Comparison of ENCODE assay signal across 10 cellular contexts in genomic region chr22:27670701-27671412, GRCh38.
DNase-seq lines count a peak whose midpoint lies in the region; ATAC-seq, FAIRE-seq and TF ChIP-seq lines count a peak whose summit lies in the region.
"Had no signal": no experiment of that assay in that cellular context is flagged by ENCODE, and none has a peak within 500 bp of the region (broad histone marks: within the 10 kb centered on the region; RNA-seq: fewer than 3 reads in every experiment).

No MANE protein-coding gene starts in this region.

- no peak overlapping the region for H3K4me3 Mint-ChIP-seq in activated naive CD4-positive, alpha-beta T cell treated with anti-CD3 and anti-CD28 coated beads, Interleukin-2, amount 10 ng/mL, durations not matched to agents 7 days and 5 days

- no peaks in the 10 kb centered on the region for H3K9me3 ChIP-seq in endothelial cell of umbilical vein (replicated peaks; ENCODE audit: control insufficient read depth, insufficient read depth, low read length)

- H3K9ac ChIP-seq in endothelial cell of umbilical vein (replicated peaks; ENCODE audit: extremely low read depth, insufficient read depth, low read length) (peak overlapping the region; percentile 14), mesendoderm (ENCODE audit: low read length) (peak overlapping the region; percentile 59)

- peak overlapping the region; percentile 19 for H2BK120ac ChIP-seq in mesendoderm (ENCODE audit: low read depth, low read length)

- peak overlapping the region; percentile 60 for H4K8ac ChIP-seq in mesendoderm (ENCODE audit: low read depth, low read length)

- H4K20me1 ChIP-seq in endothelial cell of umbilical vein (replicated peaks; ENCODE audit: control insufficient read depth, extremely low read depth, insufficient read depth, low read length): no peaks in the 10 kb centered on the region

- H2BK15ac ChIP-seq in mesendoderm (replicated peaks; ENCODE audit: low read depth): no peak overlapping the region

- no peaks in the 10 kb centered on the region for H3K4me1 Mint-ChIP-seq in activated naive CD4-positive, alpha-beta T cell treated with anti-CD3 and anti-CD28 coated beads, Interleukin-2, amount 10 ng/mL, durations not matched to agents 7 days and 5 days

- no TSS peak for BruUV-seq in endothelial cell of umbilical vein (replicated peaks; lab: Mats Ljungman, UMichigan)

- no peak overlapping the region for H3K4me2 ChIP-seq in endothelial cell of umbilical vein (ENCODE audit: insufficient read depth, low read length)
- H3K4me2 ChIP-seq in mesendoderm (ENCODE audit: low read length): no peak overlapping the region

- H3K27me3 ChIP-seq in ACC112 (ENCODE audit: insufficient read depth, low read length) (no peaks in the 10 kb centered on the region), endothelial cell of umbilical vein (ENCODE audit: control insufficient read depth in 2 of 2, insufficient read depth in 2 of 2, low read length in 2 of 2) (peaks cover 0 to 2% of the 10 kb centered on the region in 2 experiments), mesendoderm (ENCODE audit: insufficient read depth, low read length, poor library complexity) (no peaks in the 10 kb centered on the region)
- H3K27me3 ChIP-seq: MG63 had no signal

- TF ChIP-seq CTCF in endothelial cell of umbilical vein (IDR thresholded peaks at IDR 0.05; ENCODE audit: extremely low read depth in 1 of 2, insufficient read depth in 1 of 2, low read depth in 1 of 2, low read length in 2 of 2): no peak

- H2BK5ac ChIP-seq in mesendoderm (ENCODE audit: low read length): peak overlapping the region; percentile 93

- peaks cover 18% of the 10 kb centered on the region for H3K27me3 Mint-ChIP-seq in activated naive CD4-positive, alpha-beta T cell treated with anti-CD3 and anti-CD28 coated beads, Interleukin-2, amount 10 ng/mL, durations not matched to agents 7 days and 5 days

- H3K36me3 ChIP-seq in ACC112 (ENCODE audit: insufficient read depth, low read length) (no peaks in the 10 kb centered on the region), endothelial cell of umbilical vein (ENCODE audit: control insufficient read depth in 2 of 2, extremely low read depth in 1 of 2, insufficient read depth in 2 of 2, low read length in 2 of 2) (no peaks in the 10 kb centered on the region), mesendoderm (ENCODE audit: control insufficient read depth, insufficient read depth, low read length) (no peaks in the 10 kb centered on the region)
- H3K36me3 ChIP-seq: MG63 had no signal

- H3K27ac Mint-ChIP-seq in activated naive CD4-positive, alpha-beta T cell treated with anti-CD3 and anti-CD28 coated beads, Interleukin-2, amount 10 ng/mL, durations not matched to agents 7 days and 5 days: no peak overlapping the region

- DNase-seq in LoVo (ENCODE audit: low spot score) (peak; percentile 9), endothelial cell of umbilical vein (ENCODE audit: low read depth, low spot score) (peak; percentile 13), mesendoderm (peak; percentile 98)
- no peak for DNase-seq in activated CD8-positive, alpha-beta memory T cell treated with anti-CD3 and anti-CD28 coated beads, Interleukin-2, amount 50 U/mL, for 4 hours
- no peak for DNase-seq in activated naive CD4-positive, alpha-beta T cell treated with anti-CD3 and anti-CD28 coated beads, Interleukin-2, amount 10 ng/mL, durations not matched to agents 7 days and 5 days
- DNase-seq: SHP77 treated with DMSO at 0.1 percent for 48 hours had no signal

- no peaks in the 10 kb centered on the region for H3K79me2 ChIP-seq in ACC112 (ENCODE audit: control insufficient read depth, insufficient read depth, low read length, unreplicated experiment)
- H3K79me2 ChIP-seq in endothelial cell of umbilical vein (ENCODE audit: control insufficient read depth, insufficient read depth, low read length): no peaks in the 10 kb centered on the region
- no peaks in the 10 kb centered on the region for H3K79me2 ChIP-seq in mesendoderm (ENCODE audit: control insufficient read depth, insufficient read depth, low read length)

- no peak for TF ChIP-seq POLR2A in endothelial cell of umbilical vein (IDR thresholded peaks at IDR 0.05; ENCODE audit: low read depth, low read length)

- H3K36me3 Mint-ChIP-seq in activated naive CD4-positive, alpha-beta T cell treated with anti-CD3 and anti-CD28 coated beads, Interleukin-2, amount 10 ng/mL, durations not matched to agents 7 days and 5 days: no peaks in the 10 kb centered on the region

- no CpG with 5 or more reads among the region's 16 CpGs for whole genome bisulfite sequencing in mesendoderm (ENCODE audit: extremely low coverage, insufficient coverage, low lambda C conversion rate)

- peak overlapping the region; percentile 86 for H3K18ac ChIP-seq in mesendoderm (ENCODE audit: low read length)

- H3K9me1 ChIP-seq in endothelial cell of umbilical vein (replicated peaks; ENCODE audit: control insufficient read depth, extremely low read depth, insufficient read depth, low read length): no peaks in the 10 kb centered on the region

- CTCF ChIA-PET in endothelial cell of umbilical vein (lab: Charles Lee): interaction anchor here (0.5 to 1.2 kb wide), 2 partner anchors 11 to 255 kb away, joined by 3 read pairs; no protein-coding TSS in a partner anchor
- CTCF ChIA-PET in activated naive CD4-positive, alpha-beta T cell treated with anti-CD3 and anti-CD28 coated beads, Interleukin-2, amount 10 ng/mL, durations not matched to agents 7 days and 5 days (lab: Charles Lee): no interaction called here

- no peak for ATAC-seq in HG02763 (IDR thresholded peaks at IDR 0.05; ENCODE audit: unreplicated experiment)
- ATAC-seq in GM18907 (IDR thresholded peaks at IDR 0.05; ENCODE audit: unreplicated experiment): no peak

- H3K56ac ChIP-seq in mesendoderm (ENCODE audit: low read length): peak overlapping the region; percentile 85

- peak overlapping the region; percentile 80 for H3K23ac ChIP-seq in mesendoderm (ENCODE audit: low read length)

- H3K4me3 ChIP-seq in ACC112 (ENCODE audit: low read depth, low read length): no peak overlapping the region
- no peak overlapping the region for H3K4me3 ChIP-seq in endothelial cell of umbilical vein (replicated peaks in 1 of 3; ENCODE audit: insufficient read depth in 1 of 3, low read depth in 1 of 3, low read length in 3 of 3)
- H3K4me3 ChIP-seq in mesendoderm (ENCODE audit: low read length): no peak overlapping the region
- H3K4me3 ChIP-seq: MG63 had no signal

- peak; percentile 57 for FAIRE-seq in endothelial cell of umbilical vein (lab: Jason Lieb, UNC)

- dilution Hi-C loops in endothelial cell of umbilical vein (cut with MboI; ENCODE audit: extremely low pct_ligation_motif_present, low sequenced_read_pairs): no loop called here

- H4K5ac ChIP-seq in mesendoderm (ENCODE audit: low read length): peak overlapping the region; percentile 77

- H3K4me1 ChIP-seq in ACC112 (ENCODE audit: control insufficient read depth, insufficient read depth, low read length, unreplicated experiment): peaks cover 27% of the 10 kb centered on the region
- peaks cover 11% of the 10 kb centered on the region for H3K4me1 ChIP-seq in endothelial cell of umbilical vein (ENCODE audit: control insufficient read depth, extremely low read depth, insufficient read depth, low read length)
- H3K4me1 ChIP-seq in mesendoderm (ENCODE audit: control insufficient read depth, low read depth, low read length): peaks cover 16% of the 10 kb centered on the region

- POLR2A ChIA-PET in endothelial cell of umbilical vein (lab: Charles Lee): interaction anchor here (0.6 kb wide), 1 partner anchor 359 kb away, joined by 5 read pairs; no protein-coding TSS in a partner anchor

- peak overlapping the region; percentile 73 for H3K4ac ChIP-seq in mesendoderm (ENCODE audit: low read depth, low read length)

- H3K9me3 Mint-ChIP-seq in activated naive CD4-positive, alpha-beta T cell treated with anti-CD3 and anti-CD28 coated beads, Interleukin-2, amount 10 ng/mL, durations not matched to agents 7 days and 5 days: peaks cover 3% of the 10 kb centered on the region

- intact Hi-C loops in endothelial cell of umbilical vein (cut with micrococcal nuclease): no loop called here

- peak overlapping the region; percentile 100 for H2AK5ac ChIP-seq in mesendoderm (ENCODE audit: low read length)

- peak overlapping the region; percentile 19; the same call in 1 of the 2 replicates for H3K27ac ChIP-seq in ACC112 (ENCODE audit: low read depth, low read length)
- no peak overlapping the region for H3K27ac ChIP-seq in endothelial cell of umbilical vein (ENCODE audit: insufficient read depth, low read depth, low read length)
- peak overlapping the region; percentile 75 for H3K27ac ChIP-seq in mesendoderm (ENCODE audit: low read depth, low read length)

- no peaks in the 10 kb centered on the region for H3K79me1 ChIP-seq in mesendoderm (ENCODE audit: low read length)

- H2AFZ ChIP-seq in ACC112 (ENCODE audit: low read length, unreplicated experiment): no peak overlapping the region
- H2AFZ ChIP-seq in endothelial cell of umbilical vein (ENCODE audit: low read depth, low read length): peak overlapping the region; percentile 23

TF ChIP-seq in endothelial cell of umbilical vein, 7 proteins besides CTCF, POLR2A, EP300 and RAD21:
- no peak for TF ChIP-seq GATA2 (IDR thresholded peaks at IDR 0.05; ENCODE audit: insufficient read depth, insufficient read length, low read depth, low read length)
- no peak for TF ChIP-seq MYC (IDR thresholded peaks at IDR 0.05; ENCODE audit: low read depth, low read length)
- TF ChIP-seq FOS (IDR thresholded peaks at IDR 0.05; ENCODE audit: borderline replicate concordance, insufficient read depth, low read length): no peak
- TF ChIP-seq MAX (IDR thresholded peaks at IDR 0.05; ENCODE audit: insufficient read depth, insufficient read length): no peak
- no peak for TF ChIP-seq JUN (IDR thresholded peaks at IDR 0.05; ENCODE audit: borderline replicate concordance, insufficient read depth, insufficient read length, low read depth)
- no peak for TF ChIP-seq EZH2 (IDR thresholded peaks at IDR 0.05; ENCODE audit: borderline replicate concordance, low read depth, low read length, severe bottlenecking)
- no peak for TF ChIP-seq POLR2AphosphoS5 (IDR thresholded peaks at IDR 0.05; ENCODE audit: insufficient read depth, low read depth, low read length)
TF ChIP-seq in endothelial cell of umbilical vein: peak in this region for 0.

Comparison
In these comparisons a context has a peak if more than half of its experiments do, and no peak if none do; other contexts are left out.
1. DNase-seq: peak in LoVo (single experiment), endothelial cell of umbilical vein (single experiment) and mesendoderm (single experiment); none in activated CD8-positive, alpha-beta memory T cell treated with anti-CD3 and anti-CD28 coated beads, Interleukin-2, amount 50 U/mL, for 4 hours (single experiment) and activated naive CD4-positive, alpha-beta T cell treated with anti-CD3 and anti-CD28 coated beads, Interleukin-2, amount 10 ng/mL, durations not matched to agents 7 days and 5 days (single experiment).